In the genomic region with DNA sequence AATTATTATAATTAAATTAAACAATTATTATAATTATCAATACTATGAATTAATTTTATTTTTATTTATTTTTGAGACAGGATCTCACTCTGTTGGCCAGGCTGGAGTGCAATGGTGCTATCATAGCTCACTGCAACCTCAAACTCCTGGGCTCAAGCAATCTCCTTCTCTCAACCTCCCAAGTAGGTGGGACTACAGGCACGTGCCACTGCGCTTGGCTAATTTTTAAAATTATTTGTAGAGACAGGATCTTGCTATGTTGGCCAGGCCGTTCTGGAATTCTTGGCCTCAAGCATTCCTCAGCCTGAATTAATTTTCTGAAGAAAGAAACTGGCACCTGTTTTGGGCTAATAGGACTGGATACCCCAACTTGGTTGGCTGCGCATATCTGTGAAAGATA, we compare ENCODE assay signal across 27 cellular contexts.
"Had no signal": no experiment of that assay in that cellular context is flagged by ENCODE, and none has a peak within 500 bp of the region (broad histone marks: within the 10 kb centered on the region; RNA-seq: fewer than 3 reads in every experiment).

No MANE protein-coding gene starts in this region.

- H3K27me3 Mint-ChIP-seq: activated CD4-positive, alpha-beta memory T cell treated with anti-CD3 and anti-CD28 coated beads for 36 hours; activated CD4-positive, alpha-beta T cell treated with anti-CD3 and anti-CD28 coated beads, Interleukin-2, amount 10 ng/mL, durations not matched to agents 7 days and 5 days; activated naive CD4-positive, alpha-beta T cell treated with anti-CD3 and anti-CD28 coated beads, Interleukin-2, amount 10 ng/mL, durations not matched to agents 7 days and 5 days; activated naive CD8-positive, alpha-beta T cell treated with anti-CD3 and anti-CD28 coated beads for 36 hours had no signal

- H3K27ac Mint-ChIP-seq: activated CD4-positive, alpha-beta memory T cell treated with anti-CD3 and anti-CD28 coated beads for 36 hours; activated CD4-positive, alpha-beta T cell treated with anti-CD3 and anti-CD28 coated beads, Interleukin-2, amount 10 ng/mL, durations not matched to agents 7 days and 5 days; activated naive CD4-positive, alpha-beta T cell treated with anti-CD3 and anti-CD28 coated beads, Interleukin-2, amount 10 ng/mL, durations not matched to agents 7 days and 5 days had no signal

- H3K9me3 Mint-ChIP-seq: activated CD4-positive, alpha-beta memory T cell treated with anti-CD3 and anti-CD28 coated beads for 36 hours; activated CD4-positive, alpha-beta T cell treated with anti-CD3 and anti-CD28 coated beads, Interleukin-2, amount 10 ng/mL, durations not matched to agents 7 days and 5 days; activated naive CD4-positive, alpha-beta T cell treated with anti-CD3 and anti-CD28 coated beads, Interleukin-2, amount 10 ng/mL, durations not matched to agents 7 days and 5 days; activated naive CD8-positive, alpha-beta T cell treated with anti-CD3 and anti-CD28 coated beads for 36 hours; activated T-cell treated with anti-CD3 and anti-CD28 coated beads, Interleukin-2, amount 50 U/mL, for 4 hours had no signal

- H3K27me3 ChIP-seq: MG63 had no signal

- H3K9me3 ChIP-seq: MG63 had no signal

- DNase-seq: activated CD4-positive, alpha-beta memory T cell treated with anti-CD3 and anti-CD28 coated beads for 36 hours; activated CD4-positive, alpha-beta T cell treated with anti-CD3 and anti-CD28 coated beads, Interleukin-2, amount 10 ng/mL, durations not matched to agents 7 days and 5 days; activated CD4-positive, CD25-positive, alpha-beta regulatory T cell; activated CD8-positive, alpha-beta memory T cell treated with anti-CD3 and anti-CD28 coated beads for 24 hours; activated gamma-delta T cell; activated naive CD4-positive, alpha-beta T cell treated with anti-CD3 and anti-CD28 coated beads, Interleukin-2, amount 10 ng/mL, durations not matched to agents 7 days and 5 days; activated naive CD8-positive, alpha-beta T cell treated with anti-CD3 and anti-CD28 coated beads for 36 hours; activated T-cell treated with anti-CD3 and anti-CD28 coated beads, Interleukin-2, amount 50 U/mL, for 4 hours; cerebellar nuclear complex; KG1; MG63; MV-4-11; NCI-H1092 treated with DMSO at 0.1 percent for 48 hours; NCI-H1417 treated with DMSO at 0.1 percent for 48 hours; NCI-H1694; NCI-H2029; NCI-H2107; NCI-H2171 treated with DMSO at 0.1 percent for 48 hours; NCI-H226; NCI-H526; NCI-H774; OCI-M1; RPMI8226; SW 1271 had no signal

- H3K27ac ChIP-seq: SK-N-MC had no signal

- H3K4me3 ChIP-seq: MG63, SK-N-MC had no signal

- ATAC-seq: activated T-cell treated with anti-CD3 and anti-CD28 coated beads, Interleukin-2, amount 50 U/mL, for 4 hours; Panc1; Right ventricle myocardium inferior had no signal

- H3K4me3 Mint-ChIP-seq: activated CD4-positive, alpha-beta memory T cell treated with anti-CD3 and anti-CD28 coated beads for 36 hours; activated CD4-positive, alpha-beta T cell treated with anti-CD3 and anti-CD28 coated beads, Interleukin-2, amount 10 ng/mL, durations not matched to agents 7 days and 5 days; activated naive CD4-positive, alpha-beta T cell treated with anti-CD3 and anti-CD28 coated beads, Interleukin-2, amount 10 ng/mL, durations not matched to agents 7 days and 5 days; activated naive CD8-positive, alpha-beta T cell treated with anti-CD3 and anti-CD28 coated beads for 36 hours; activated T-cell treated with anti-CD3 and anti-CD28 coated beads, Interleukin-2, amount 50 U/mL, for 4 hours had no signal
